ENCODE assay signal across 1 cellular context in the genomic region with DNA sequence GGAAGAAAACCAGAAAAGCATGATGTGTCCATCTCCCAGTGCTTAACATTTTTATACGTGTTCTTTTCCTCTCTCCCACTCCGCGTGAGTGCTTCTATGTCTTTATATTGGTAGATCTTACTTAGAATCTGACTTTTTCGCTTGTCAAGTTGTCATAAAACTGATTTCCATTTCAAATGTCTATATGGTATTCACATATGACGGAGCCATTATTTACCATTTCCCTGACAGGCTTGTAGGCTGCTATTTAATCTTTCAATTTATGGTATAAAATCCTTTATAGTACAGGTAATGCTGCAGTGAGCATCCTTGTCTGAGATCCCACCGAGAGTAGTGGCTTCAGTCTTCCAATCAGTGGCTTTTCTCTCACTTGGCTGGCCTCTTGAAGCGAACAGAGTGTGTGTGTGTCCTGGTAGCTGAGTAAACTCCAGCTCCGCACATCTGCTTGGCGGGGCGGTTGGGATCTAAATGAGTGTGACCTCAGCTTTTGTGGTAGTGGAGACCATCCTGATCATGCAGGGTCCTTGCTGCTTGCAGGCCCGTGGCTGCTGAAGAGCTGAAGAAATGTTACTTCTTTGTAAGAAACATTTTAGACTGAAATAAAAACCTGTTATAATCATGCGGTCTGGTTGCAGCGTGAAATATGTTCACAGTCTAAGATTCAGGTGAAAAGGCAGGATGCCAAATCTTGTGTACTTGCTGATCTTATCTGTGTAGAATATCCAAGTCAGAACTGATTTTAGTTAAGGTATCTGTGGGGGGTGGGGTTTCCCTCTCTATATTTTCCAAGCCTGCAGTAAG.
TF ChIP-seq lines count a peak whose summit lies in the region.

No MANE protein-coding gene starts in this region.

TF ChIP-seq in GM23338, 12 proteins besides CTCF, POLR2A, EP300 and RAD21:
- TF ChIP-seq ZNF331 (CRISPR knock-in tag; IDR thresholded peaks at IDR 0.05; ENCODE audit: low read depth) (no peak), CREB1 (CRISPR knock-in tag; IDR thresholded peaks at IDR 0.05; ENCODE audit: low read depth) (no peak), STAT1 (IDR thresholded peaks at IDR 0.05; ENCODE audit: unreplicated experiment) (no peak), JUNB (IDR thresholded peaks at IDR 0.05; ENCODE audit: unreplicated experiment) (no peak), ZNF114 (CRISPR knock-in tag; IDR thresholded peaks at IDR 0.05) (no peak), POLR2AphosphoS5 (IDR thresholded peaks at IDR 0.05; ENCODE audit: low read depth) (no peak), EZH2 (IDR thresholded peaks at IDR 0.05; ENCODE audit: low read depth, unreplicated experiment) (no peak), NANOG (IDR thresholded peaks at IDR 0.05; ENCODE audit: borderline replicate concordance) (no peak), EZH2phosphoT487 (IDR thresholded peaks at IDR 0.05; ENCODE audit: unreplicated experiment) (no peak)
- TF ChIP-seq, protein P1, sequence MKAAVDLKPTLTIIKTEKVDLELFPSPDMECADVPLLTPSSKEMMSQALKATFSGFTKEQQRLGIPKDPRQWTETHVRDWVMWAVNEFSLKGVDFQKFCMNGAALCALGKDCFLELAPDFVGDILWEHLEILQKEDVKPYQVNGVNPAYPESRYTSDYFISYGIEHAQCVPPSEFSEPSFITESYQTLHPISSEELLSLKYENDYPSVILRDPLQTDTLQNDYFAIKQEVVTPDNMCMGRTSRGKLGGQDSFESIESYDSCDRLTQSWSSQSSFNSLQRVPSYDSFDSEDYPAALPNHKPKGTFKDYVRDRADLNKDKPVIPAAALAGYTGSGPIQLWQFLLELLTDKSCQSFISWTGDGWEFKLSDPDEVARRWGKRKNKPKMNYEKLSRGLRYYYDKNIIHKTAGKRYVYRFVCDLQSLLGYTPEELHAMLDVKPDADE (IDR thresholded peaks at IDR 0.05): no peak
- TF ChIP-seq, protein P2, sequence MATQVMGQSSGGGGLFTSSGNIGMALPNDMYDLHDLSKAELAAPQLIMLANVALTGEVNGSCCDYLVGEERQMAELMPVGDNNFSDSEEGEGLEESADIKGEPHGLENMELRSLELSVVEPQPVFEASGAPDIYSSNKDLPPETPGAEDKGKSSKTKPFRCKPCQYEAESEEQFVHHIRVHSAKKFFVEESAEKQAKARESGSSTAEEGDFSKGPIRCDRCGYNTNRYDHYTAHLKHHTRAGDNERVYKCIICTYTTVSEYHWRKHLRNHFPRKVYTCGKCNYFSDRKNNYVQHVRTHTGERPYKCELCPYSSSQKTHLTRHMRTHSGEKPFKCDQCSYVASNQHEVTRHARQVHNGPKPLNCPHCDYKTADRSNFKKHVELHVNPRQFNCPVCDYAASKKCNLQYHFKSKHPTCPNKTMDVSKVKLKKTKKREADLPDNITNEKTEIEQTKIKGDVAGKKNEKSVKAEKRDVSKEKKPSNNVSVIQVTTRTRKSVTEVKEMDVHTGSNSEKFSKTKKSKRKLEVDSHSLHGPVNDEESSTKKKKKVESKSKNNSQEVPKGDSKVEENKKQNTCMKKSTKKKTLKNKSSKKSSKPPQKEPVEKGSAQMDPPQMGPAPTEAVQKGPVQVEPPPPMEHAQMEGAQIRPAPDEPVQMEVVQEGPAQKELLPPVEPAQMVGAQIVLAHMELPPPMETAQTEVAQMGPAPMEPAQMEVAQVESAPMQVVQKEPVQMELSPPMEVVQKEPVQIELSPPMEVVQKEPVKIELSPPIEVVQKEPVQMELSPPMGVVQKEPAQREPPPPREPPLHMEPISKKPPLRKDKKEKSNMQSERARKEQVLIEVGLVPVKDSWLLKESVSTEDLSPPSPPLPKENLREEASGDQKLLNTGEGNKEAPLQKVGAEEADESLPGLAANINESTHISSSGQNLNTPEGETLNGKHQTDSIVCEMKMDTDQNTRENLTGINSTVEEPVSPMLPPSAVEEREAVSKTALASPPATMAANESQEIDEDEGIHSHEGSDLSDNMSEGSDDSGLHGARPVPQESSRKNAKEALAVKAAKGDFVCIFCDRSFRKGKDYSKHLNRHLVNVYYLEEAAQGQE (IDR thresholded peaks at IDR 0.05; ENCODE audit: unreplicated experiment): no peak
- TF ChIP-seq, protein P3, sequence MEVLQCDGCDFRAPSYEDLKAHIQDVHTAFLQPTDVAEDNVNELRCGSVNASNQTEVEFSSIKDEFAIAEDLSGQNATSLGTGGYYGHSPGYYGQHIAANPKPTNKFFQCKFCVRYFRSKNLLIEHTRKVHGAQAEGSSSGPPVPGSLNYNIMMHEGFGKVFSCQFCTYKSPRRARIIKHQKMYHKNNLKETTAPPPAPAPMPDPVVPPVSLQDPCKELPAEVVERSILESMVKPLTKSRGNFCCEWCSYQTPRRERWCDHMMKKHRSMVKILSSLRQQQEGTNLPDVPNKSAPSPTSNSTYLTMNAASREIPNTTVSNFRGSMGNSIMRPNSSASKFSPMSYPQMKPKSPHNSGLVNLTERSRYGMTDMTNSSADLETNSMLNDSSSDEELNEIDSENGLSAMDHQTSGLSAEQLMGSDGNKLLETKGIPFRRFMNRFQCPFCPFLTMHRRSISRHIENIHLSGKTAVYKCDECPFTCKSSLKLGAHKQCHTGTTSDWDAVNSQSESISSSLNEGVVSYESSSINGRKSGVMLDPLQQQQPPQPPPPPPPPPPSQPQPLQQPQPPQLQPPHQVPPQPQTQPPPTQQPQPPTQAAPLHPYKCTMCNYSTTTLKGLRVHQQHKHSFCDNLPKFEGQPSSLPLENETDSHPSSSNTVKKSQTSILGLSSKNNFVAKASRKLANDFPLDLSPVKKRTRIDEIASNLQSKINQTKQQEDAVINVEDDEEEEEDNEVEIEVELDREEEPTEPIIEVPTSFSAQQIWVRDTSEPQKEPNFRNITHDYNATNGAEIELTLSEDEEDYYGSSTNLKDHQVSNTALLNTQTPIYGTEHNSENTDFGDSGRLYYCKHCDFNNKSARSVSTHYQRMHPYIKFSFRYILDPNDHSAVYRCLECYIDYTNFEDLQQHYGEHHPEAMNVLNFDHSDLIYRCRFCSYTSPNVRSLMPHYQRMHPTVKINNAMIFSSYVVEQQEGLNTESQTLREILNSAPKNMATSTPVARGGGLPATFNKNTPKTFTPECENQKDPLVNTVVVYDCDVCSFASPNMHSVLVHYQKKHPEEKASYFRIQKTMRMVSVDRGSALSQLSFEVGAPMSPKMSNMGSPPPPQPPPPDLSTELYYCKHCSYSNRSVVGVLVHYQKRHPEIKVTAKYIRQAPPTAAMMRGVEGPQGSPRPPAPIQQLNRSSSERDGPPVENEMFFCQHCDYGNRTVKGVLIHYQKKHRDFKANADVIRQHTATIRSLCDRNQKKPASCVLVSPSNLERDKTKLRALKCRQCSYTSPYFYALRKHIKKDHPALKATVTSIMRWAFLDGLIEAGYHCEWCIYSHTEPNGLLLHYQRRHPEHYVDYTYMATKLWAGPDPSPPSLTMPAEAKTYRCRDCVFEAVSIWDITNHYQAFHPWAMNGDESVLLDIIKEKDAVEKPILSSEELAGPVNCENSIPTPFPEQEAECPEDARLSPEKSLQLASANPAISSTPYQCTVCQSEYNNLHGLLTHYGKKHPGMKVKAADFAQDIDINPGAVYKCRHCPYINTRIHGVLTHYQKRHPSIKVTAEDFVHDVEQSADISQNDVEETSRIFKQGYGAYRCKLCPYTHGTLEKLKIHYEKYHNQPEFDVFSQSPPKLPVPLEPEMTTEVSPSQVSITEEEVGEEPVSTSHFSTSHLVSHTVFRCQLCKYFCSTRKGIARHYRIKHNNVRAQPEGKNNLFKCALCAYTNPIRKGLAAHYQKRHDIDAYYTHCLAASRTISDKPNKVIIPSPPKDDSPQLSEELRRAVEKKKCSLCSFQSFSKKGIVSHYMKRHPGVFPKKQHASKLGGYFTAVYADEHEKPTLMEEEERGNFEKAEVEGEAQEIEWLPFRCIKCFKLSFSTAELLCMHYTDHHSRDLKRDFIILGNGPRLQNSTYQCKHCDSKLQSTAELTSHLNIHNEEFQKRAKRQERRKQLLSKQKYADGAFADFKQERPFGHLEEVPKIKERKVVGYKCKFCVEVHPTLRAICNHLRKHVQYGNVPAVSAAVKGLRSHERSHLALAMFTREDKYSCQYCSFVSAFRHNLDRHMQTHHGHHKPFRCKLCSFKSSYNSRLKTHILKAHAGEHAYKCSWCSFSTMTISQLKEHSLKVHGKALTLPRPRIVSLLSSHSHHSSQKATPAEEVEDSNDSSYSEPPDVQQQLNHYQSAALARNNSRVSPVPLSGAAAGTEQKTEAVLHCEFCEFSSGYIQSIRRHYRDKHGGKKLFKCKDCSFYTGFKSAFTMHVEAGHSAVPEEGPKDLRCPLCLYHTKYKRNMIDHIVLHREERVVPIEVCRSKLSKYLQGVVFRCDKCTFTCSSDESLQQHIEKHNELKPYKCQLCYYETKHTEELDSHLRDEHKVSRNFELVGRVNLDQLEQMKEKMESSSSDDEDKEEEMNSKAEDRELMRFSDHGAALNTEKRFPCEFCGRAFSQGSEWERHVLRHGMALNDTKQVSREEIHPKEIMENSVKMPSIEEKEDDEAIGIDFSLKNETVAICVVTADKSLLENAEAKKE (CRISPR knock-in tag; IDR thresholded peaks at IDR 0.05): no peak
